In the genomic region with DNA sequence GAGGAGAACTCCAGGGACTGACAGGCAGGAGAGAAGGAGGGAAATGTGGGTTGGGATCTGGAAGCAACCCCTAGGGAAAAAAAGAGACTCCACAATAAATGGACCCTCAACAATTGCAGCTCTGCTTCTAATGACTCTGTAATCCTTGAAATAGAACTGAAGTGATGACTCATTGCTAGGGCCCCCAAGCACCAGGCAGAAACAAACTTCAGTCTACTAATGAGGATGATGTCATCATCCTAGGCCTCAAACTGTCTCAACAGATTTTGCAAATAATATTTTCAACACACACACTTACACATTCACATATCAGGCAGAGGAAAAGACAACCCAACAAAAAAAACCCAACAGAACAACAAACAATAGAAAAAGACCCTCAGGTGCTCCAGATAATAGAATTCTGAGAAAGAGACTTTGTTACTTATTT, we compare ENCODE assay signal across 8 cellular contexts.
DNase-seq lines count a peak whose midpoint lies in the region; ATAC-seq, FAIRE-seq and TF ChIP-seq lines count a peak whose summit lies in the region.

No MANE protein-coding gene starts in this region.

- TF ChIP-seq CTCF in gastroesophageal sphincter (IDR thresholded peaks at IDR 0.05): no peak

- peak overlapping the region; percentile 36 to 74 for H3K27ac Mint-ChIP-seq in T-cell

- DNase-seq in AG08396 (ENCODE audit: low spot score): peak; percentile 89
- DNase-seq in H54 (ENCODE audit: insufficient read length, low spot score): peak; percentile 73
- peak in 1 of 34 experiments; percentile 12 for DNase-seq in T-cell
- no peak for DNase-seq in COR-L47 (lab: John Stamatoyannopoulos, UW)
- DNase-seq in stimulated activated CD4-positive, alpha-beta T cell treated with anti-CD3 and anti-CD28 coated beads, Interleukin-1b, Interleukin-23, amount 100 ng/mL, for 48 hours: no peak

- peaks cover 0 to 7% (median 0%) of the 10 kb centered on the region in 3 donors for H3K9me3 ChIP-seq in gastroesophageal sphincter

- peak in 1 of 4 experiments; percentile 60 for ATAC-seq in T-cell (replicated peaks in 1 of 4)
- ATAC-seq in gastroesophageal sphincter: peak; percentile 50
- ATAC-seq in GM19395 (IDR thresholded peaks at IDR 0.05; ENCODE audit: unreplicated experiment): no peak
- no peak for ATAC-seq in GM18517 (IDR thresholded peaks at IDR 0.05; ENCODE audit: unreplicated experiment)

- peaks cover 25% of the 10 kb centered on the region for H3K36me3 Mint-ChIP-seq in T-cell

- peaks cover 94 to 96% (median 95%) of the 10 kb centered on the region in 3 donors for H3K4me1 Mint-ChIP-seq in T-cell

- POLR2A ChIA-PET in T-cell (lab: Charles Lee): no interaction called here

- H3K4me3 ChIP-seq in gastroesophageal sphincter: no peak overlapping the region

- H3K27me3 Mint-ChIP-seq in T-cell: no peaks in the 10 kb centered on the region

- H3K27ac ChIP-seq in gastroesophageal sphincter: peak overlapping the region in 2 of 4 donors; percentile 16 to 71

- H3K36me3 ChIP-seq in gastroesophageal sphincter: no peaks in the 10 kb centered on the region

- CTCF ChIA-PET in T-cell (lab: Charles Lee): no interaction called here

- H3K4me1 ChIP-seq in gastroesophageal sphincter: peaks cover 0 to 85% (median 16%) of the 10 kb centered on the region in 3 donors

- no peaks in the 10 kb centered on the region for H3K27me3 ChIP-seq in gastroesophageal sphincter

- peak overlapping the region; percentile 18 to 73 (median 34) for H3K4me3 Mint-ChIP-seq in T-cell

- peak; percentile 61 for FAIRE-seq in H54 (lab: Jason Lieb, UNC)

- TF ChIP-seq POLR2A in H54 (IDR thresholded peaks at IDR 0.05; ENCODE audit: low read depth, low read length) (no peak), gastroesophageal sphincter (IDR thresholded peaks at IDR 0.05) (no peak)

- peaks cover 7 to 11% (median 9%) of the 10 kb centered on the region in 3 donors for H3K9me3 Mint-ChIP-seq in T-cell

- TF ChIP-seq EP300 in gastroesophageal sphincter (IDR thresholded peaks at IDR 0.05): no peak

Comparison
In these comparisons a context has a peak if more than half of its experiments do, and no peak if none do; other contexts are left out.
1. DNase-seq: peak in AG08396 (single experiment) and H54 (single experiment); none in COR-L47 (single experiment) and stimulated activated CD4-positive, alpha-beta T cell treated with anti-CD3 and anti-CD28 coated beads, Interleukin-1b, Interleukin-23, amount 100 ng/mL, for 48 hours (single experiment).